8 cellular contexts compared by ENCODE assay signal in the genomic region with DNA sequence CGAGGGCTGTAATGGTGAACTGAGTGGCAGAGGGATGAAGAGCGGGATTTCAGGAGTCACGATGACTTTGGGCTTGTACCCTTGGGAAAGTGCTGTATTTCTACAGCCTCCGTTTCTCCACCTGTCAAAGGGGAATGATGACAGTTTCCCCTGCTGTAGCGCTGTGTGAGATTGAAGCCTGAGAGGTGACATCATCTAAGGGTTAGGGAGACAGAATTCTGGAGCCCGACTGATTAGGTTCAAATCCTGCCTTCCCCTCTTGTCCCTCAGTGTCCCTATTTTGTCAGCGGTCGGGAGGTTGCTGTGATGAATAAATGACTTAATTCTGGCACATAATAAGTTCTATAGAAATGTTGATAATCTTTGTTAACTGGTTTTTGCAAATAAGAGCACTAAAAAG. TPM values are rescaled to one million over a fixed set of nuclear protein-coding genes. Genes with fewer than 3 reads are reported as not detected.
A peak's percentile ranks its signal among the peaks of the same experiment; 100 is the strongest.
DNase-seq lines count a peak whose midpoint lies in the region; ATAC-seq and TF ChIP-seq lines count a peak whose summit lies in the region.
"Had no signal": no experiment of that assay in that cellular context is flagged by ENCODE, and none has a peak within 500 bp of the region (broad histone marks: within the 10 kb centered on the region; RNA-seq: fewer than 3 reads in every experiment).

No MANE protein-coding gene starts in this region.

- peak overlapping the region; percentile 96 for H3K27ac Mint-ChIP-seq in HFFc6
- peak overlapping the region; percentile 96 for H3K27ac Mint-ChIP-seq in activated T-helper 1 cell treated with anti-CD3 and anti-CD28 coated beads, Interleukin-12 subunit alpha, Interleukin-12 subunit beta, Interleukin-2, Interleukin-4 antibody, amounts not matched to agents 30 ng/mL and 10 ng/mL and 1 ng/mL, durations not matched to agents 14 hours and 24 hours and 36 hours
- peak overlapping the region; percentile 96 for H3K27ac Mint-ChIP-seq in stimulated activated naive CD8-positive, alpha-beta T cell treated with anti-CD3 and anti-CD28 coated beads, Interleukin-15, amount 100 ng/mL, for 72 hours

- H3K36me3 Mint-ChIP-seq in HFFc6 (ENCODE audit: low read depth): peaks cover 24% of the 10 kb centered on the region
- peaks cover 27% of the 10 kb centered on the region for H3K36me3 Mint-ChIP-seq in activated T-helper 1 cell treated with anti-CD3 and anti-CD28 coated beads, Interleukin-12 subunit alpha, Interleukin-12 subunit beta, Interleukin-2, Interleukin-4 antibody, amounts not matched to agents 30 ng/mL and 10 ng/mL and 1 ng/mL, durations not matched to agents 14 hours and 24 hours and 36 hours (ENCODE audit: low read depth)

- no peak for DNase-seq in HFFc6
- DNase-seq in activated T-helper 1 cell treated with anti-CD3 and anti-CD28 coated beads, Interleukin-12 subunit alpha, Interleukin-12 subunit beta, Interleukin-2, Interleukin-4 antibody, amounts not matched to agents 30 ng/mL and 10 ng/mL and 1 ng/mL, durations not matched to agents 14 hours and 24 hours and 36 hours (ENCODE audit: low spot score): no peak
- DNase-seq in stimulated activated naive CD8-positive, alpha-beta T cell treated with anti-CD3 and anti-CD28 coated beads, Interleukin-15, amount 100 ng/mL, for 72 hours: no peak
- DNase-seq: activated CD8-positive, alpha-beta memory T cell treated with anti-CD3 and anti-CD28 coated beads for 24 hours had no signal

- H3K4me1 Mint-ChIP-seq in HFFc6 (ENCODE audit: low read depth): peaks cover 24% of the 10 kb centered on the region
- H3K4me1 Mint-ChIP-seq in activated T-helper 1 cell treated with anti-CD3 and anti-CD28 coated beads, Interleukin-12 subunit alpha, Interleukin-12 subunit beta, Interleukin-2, Interleukin-4 antibody, amounts not matched to agents 30 ng/mL and 10 ng/mL and 1 ng/mL, durations not matched to agents 14 hours and 24 hours and 36 hours (ENCODE audit: low read depth): peaks cover 19% of the 10 kb centered on the region
- H3K4me1 Mint-ChIP-seq in stimulated activated naive CD8-positive, alpha-beta T cell treated with anti-CD3 and anti-CD28 coated beads, Interleukin-15, amount 100 ng/mL, for 72 hours: peaks cover 54% of the 10 kb centered on the region

- H3K9me3 Mint-ChIP-seq in HFFc6: no peaks in the 10 kb centered on the region
- H3K9me3 Mint-ChIP-seq in activated T-helper 1 cell treated with anti-CD3 and anti-CD28 coated beads, Interleukin-12 subunit alpha, Interleukin-12 subunit beta, Interleukin-2, Interleukin-4 antibody, amounts not matched to agents 30 ng/mL and 10 ng/mL and 1 ng/mL, durations not matched to agents 14 hours and 24 hours and 36 hours: no peaks in the 10 kb centered on the region
- H3K9me3 Mint-ChIP-seq in stimulated activated naive CD8-positive, alpha-beta T cell treated with anti-CD3 and anti-CD28 coated beads, Interleukin-15, amount 100 ng/mL, for 72 hours: no peaks in the 10 kb centered on the region

- peak overlapping the region; percentile 99 for H3K4me3 Mint-ChIP-seq in HFFc6
- H3K4me3 Mint-ChIP-seq in activated T-helper 1 cell treated with anti-CD3 and anti-CD28 coated beads, Interleukin-12 subunit alpha, Interleukin-12 subunit beta, Interleukin-2, Interleukin-4 antibody, amounts not matched to agents 30 ng/mL and 10 ng/mL and 1 ng/mL, durations not matched to agents 14 hours and 24 hours and 36 hours: peak overlapping the region; percentile 95
- H3K4me3 Mint-ChIP-seq in stimulated activated naive CD8-positive, alpha-beta T cell treated with anti-CD3 and anti-CD28 coated beads, Interleukin-15, amount 100 ng/mL, for 72 hours: peak overlapping the region; percentile 95 to 96

- H3K9me3 ChIP-seq in iPS-18c (ENCODE audit: control insufficient read depth, insufficient read depth, low read length): no peaks in the 10 kb centered on the region

- TF ChIP-seq CTCF in HFFc6 (IDR thresholded peaks at IDR 0.05): no peak

- H3K4me3 ChIP-seq in iPS-18c (ENCODE audit: insufficient read depth, low read depth, low read length): peak overlapping the region; percentile 95

- H3K27me3 Mint-ChIP-seq in HFFc6 (ENCODE audit: insufficient read depth): peaks cover 2% of the 10 kb centered on the region
- no peaks in the 10 kb centered on the region for H3K27me3 Mint-ChIP-seq in activated T-helper 1 cell treated with anti-CD3 and anti-CD28 coated beads, Interleukin-12 subunit alpha, Interleukin-12 subunit beta, Interleukin-2, Interleukin-4 antibody, amounts not matched to agents 30 ng/mL and 10 ng/mL and 1 ng/mL, durations not matched to agents 14 hours and 24 hours and 36 hours (ENCODE audit: insufficient read depth)
- no peaks in the 10 kb centered on the region for H3K27me3 Mint-ChIP-seq in stimulated activated naive CD8-positive, alpha-beta T cell treated with anti-CD3 and anti-CD28 coated beads, Interleukin-15, amount 100 ng/mL, for 72 hours

- intact Hi-C loops in activated T-helper 1 cell treated with anti-CD3 and anti-CD28 coated beads, Interleukin-12 subunit alpha, Interleukin-12 subunit beta, Interleukin-2, Interleukin-4 antibody, amounts not matched to agents 30 ng/mL and 10 ng/mL and 1 ng/mL, durations not matched to agents 14 hours and 24 hours and 36 hours (cut with micrococcal nuclease): no loop called here

- ATAC-seq in stimulated activated naive CD8-positive, alpha-beta T cell treated with anti-CD3 and anti-CD28 coated beads, Interleukin-15, amount 100 ng/mL, for 72 hours: no peak
- no peak for ATAC-seq in HG03175 (IDR thresholded peaks at IDR 0.05; ENCODE audit: unreplicated experiment)
- ATAC-seq in GM21786 (IDR thresholded peaks at IDR 0.05; ENCODE audit: unreplicated experiment): no peak
- ATAC-seq in HG02970 (IDR thresholded peaks at IDR 0.05; ENCODE audit: low FRiP score, unreplicated experiment): no peak

RNA-seq across cellular contexts. Expression of a gene that starts 0.7 kb away (rescaled TPM):
- total RNA-seq in HFFc6 (2021; fragmentation: NEBNext Ultra II Directional; extraction: Animal tissue kit (Norgen Biotek cat#: 25700)): 10 to 100 TPM; 69.5 to 83.0 (median 72.0) TPM
- 163 and 168 TPM in 2 replicates for total RNA-seq in activated T-helper 1 cell treated with anti-CD3 and anti-CD28 coated beads, Interleukin-12 subunit alpha, Interleukin-12 subunit beta, Interleukin-2, Interleukin-4 antibody, amounts not matched to agents 30 ng/mL and 10 ng/mL and 1 ng/mL, durations not matched to agents 14 hours and 24 hours and 36 hours

RNA-seq across cellular contexts. Expression of a gene that starts 18.2 kb away (rescaled TPM):
- 10 to 100 TPM in 1 of 6 experiments, 1 to 10 TPM in 5; 5.0 to 10.1 (median 8.5) TPM for total RNA-seq in HFFc6 (2021; fragmentation: NEBNext Ultra II Directional; extraction: Animal tissue kit (Norgen Biotek cat#: 25700))
- total RNA-seq in activated T-helper 1 cell treated with anti-CD3 and anti-CD28 coated beads, Interleukin-12 subunit alpha, Interleukin-12 subunit beta, Interleukin-2, Interleukin-4 antibody, amounts not matched to agents 30 ng/mL and 10 ng/mL and 1 ng/mL, durations not matched to agents 14 hours and 24 hours and 36 hours: 90.8 and 92.2 TPM in 2 replicates

RNA-seq across cellular contexts. Expression of a gene that starts 21.6 kb away (rescaled TPM):
- total RNA-seq in HFFc6 (2021; fragmentation: NEBNext Ultra II Directional; extraction: Animal tissue kit (Norgen Biotek cat#: 25700)): 10 to 100 TPM; 16.8 to 22.0 (median 20.5) TPM
- total RNA-seq in activated T-helper 1 cell treated with anti-CD3 and anti-CD28 coated beads, Interleukin-12 subunit alpha, Interleukin-12 subunit beta, Interleukin-2, Interleukin-4 antibody, amounts not matched to agents 30 ng/mL and 10 ng/mL and 1 ng/mL, durations not matched to agents 14 hours and 24 hours and 36 hours: 15.4 and 16.0 TPM in 2 replicates

RNA-seq across cellular contexts. Expression of a gene that starts 34.0 kb away (rescaled TPM):
- 1 to 10 TPM in 1 of 6 experiments, under 1 TPM in 5; 0.19 to 1.0 (median 0.74) TPM for total RNA-seq in HFFc6 (2021; fragmentation: NEBNext Ultra II Directional; extraction: Animal tissue kit (Norgen Biotek cat#: 25700))
- total RNA-seq in activated T-helper 1 cell treated with anti-CD3 and anti-CD28 coated beads, Interleukin-12 subunit alpha, Interleukin-12 subunit beta, Interleukin-2, Interleukin-4 antibody, amounts not matched to agents 30 ng/mL and 10 ng/mL and 1 ng/mL, durations not matched to agents 14 hours and 24 hours and 36 hours: 0.59 and 1.0 TPM in 2 replicates

RNA-seq across cellular contexts. Expression of a gene that starts 37.0 kb away (rescaled TPM):
- 10 to 100 TPM; 14.0 to 38.4 (median 14.4) TPM for total RNA-seq in HFFc6 (2021; fragmentation: NEBNext Ultra II Directional; extraction: Animal tissue kit (Norgen Biotek cat#: 25700))
- 1.9 TPM in 2 replicates for total RNA-seq in activated T-helper 1 cell treated with anti-CD3 and anti-CD28 coated beads, Interleukin-12 subunit alpha, Interleukin-12 subunit beta, Interleukin-2, Interleukin-4 antibody, amounts not matched to agents 30 ng/mL and 10 ng/mL and 1 ng/mL, durations not matched to agents 14 hours and 24 hours and 36 hours
